In the genomic region with DNA sequence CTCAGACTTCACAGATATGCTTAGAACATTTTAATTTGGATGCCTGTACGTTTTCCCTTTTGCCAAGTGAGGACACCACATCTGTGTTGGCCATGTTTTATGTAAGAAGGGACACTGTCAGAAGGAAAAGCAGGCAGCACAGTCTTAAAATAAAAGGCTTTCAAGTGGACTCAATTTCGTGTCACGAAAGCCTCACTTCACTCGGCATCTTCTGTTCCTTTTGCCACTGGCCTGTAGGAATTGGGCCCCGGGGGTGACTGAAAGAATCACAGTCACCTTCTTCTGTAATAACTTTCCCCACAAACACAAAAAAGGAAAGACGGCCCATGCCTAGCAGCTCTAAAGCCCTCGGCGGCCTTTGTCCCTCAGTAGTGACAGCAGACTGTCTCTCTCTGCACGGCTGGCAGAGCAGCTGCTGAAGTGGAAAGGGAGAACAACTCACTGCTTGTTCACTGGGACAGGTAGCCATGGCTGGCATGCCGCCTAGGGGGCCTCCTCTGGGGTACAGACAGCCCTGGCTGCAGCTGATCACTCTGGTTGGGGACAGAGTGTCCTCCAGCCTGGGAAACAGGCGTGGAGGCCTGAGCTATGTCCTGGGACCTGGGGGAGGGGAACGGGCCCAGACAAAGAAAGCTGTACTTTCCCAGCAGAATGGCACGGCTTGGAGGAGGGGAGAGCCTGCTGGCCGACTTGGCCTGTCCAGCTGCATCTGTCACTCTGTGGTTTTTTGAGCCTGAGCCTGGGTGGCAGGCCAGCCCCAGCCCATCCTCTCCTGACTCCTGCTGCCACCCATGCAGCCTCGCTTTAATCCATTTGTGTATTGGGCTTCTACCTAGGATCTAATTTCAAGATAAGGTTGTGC, we compare ENCODE assay signal across 10 cellular contexts. TPM values are rescaled to one million over a fixed set of nuclear protein-coding genes. Genes with fewer than 3 reads are reported as not detected.
DNase-seq lines count a peak whose midpoint lies in the region; ATAC-seq, FAIRE-seq and TF ChIP-seq lines count a peak whose summit lies in the region.
"Had no signal": no experiment of that assay in that cellular context is flagged by ENCODE, and none has a peak within 500 bp of the region (broad histone marks: within the 10 kb centered on the region; RNA-seq: fewer than 3 reads in every experiment).

No MANE protein-coding gene starts in this region.

- CTCF ChIA-PET in activated CD4-positive, alpha-beta T cell treated with anti-CD3 and anti-CD28 coated beads for 36 hours (lab: Charles Lee): interaction anchor here (0.7 to 1.0 kb wide), 3 partner anchors 26 to 65 kb away, joined by 3 to 4 read pairs (median 3); no protein-coding TSS in a partner anchor

- H3K9ac ChIP-seq in BLaER1 treated with 17β-estradiol and CSF1 and Interleukin-3, amounts not matched to agents 10 nM and 100 nM: peak overlapping the region; percentile 60 to 92 (median 74)

- no peak for TF ChIP-seq POLR2A in esophagus muscularis mucosa (IDR thresholded peaks at IDR 0.05; ENCODE audit: low read depth)
- TF ChIP-seq POLR2A in H54 (IDR thresholded peaks at IDR 0.05; ENCODE audit: low read depth, low read length): no peak
- no peak for TF ChIP-seq POLR2A in erythroblast (IDR thresholded peaks at IDR 0.05; ENCODE audit: low read length)

- H3K4me1 ChIP-seq in BLaER1 treated with 17β-estradiol and CSF1 and Interleukin-3, amounts not matched to agents 10 nM and 100 nM: peaks cover 71 to 95% (median 93%) of the 10 kb centered on the region in 10 experiments
- peaks cover 69 to 92% (median 92%) of the 10 kb centered on the region in 4 donors for H3K4me1 ChIP-seq in esophagus muscularis mucosa

- peaks cover 0 to 20% (median 0%) of the 10 kb centered on the region in 11 experiments; a peak in 4 of 22 replicates for H4K20me1 ChIP-seq in BLaER1 treated with 17β-estradiol and CSF1 and Interleukin-3, amounts not matched to agents 10 nM and 100 nM

- H3K9me3 Mint-ChIP-seq in neural crest cell: no peaks in the 10 kb centered on the region
- H3K9me3 Mint-ChIP-seq in activated CD4-positive, alpha-beta T cell treated with anti-CD3 and anti-CD28 coated beads for 36 hours (ENCODE audit: low read depth): no peaks in the 10 kb centered on the region

- H3K27me3 ChIP-seq in BLaER1 treated with 17β-estradiol and CSF1 and Interleukin-3, amounts not matched to agents 10 nM and 100 nM: no peaks in the 10 kb centered on the region
- H3K27me3 ChIP-seq in esophagus muscularis mucosa: no peaks in the 10 kb centered on the region

- peak overlapping the region; percentile 30 to 98 (median 93) for H3K27ac ChIP-seq in BLaER1 treated with 17β-estradiol and CSF1 and Interleukin-3, amounts not matched to agents 10 nM and 100 nM
- H3K27ac ChIP-seq in KOPT-K1 (ENCODE audit: low read depth, low read length, poor library complexity, severe bottlenecking): peak overlapping the region; percentile 58
- H3K27ac ChIP-seq in esophagus muscularis mucosa (replicated peaks in 1 of 4): peak overlapping the region; percentile 63 to 92 (median 88)

- POLR2A ChIA-PET in activated CD4-positive, alpha-beta T cell treated with anti-CD3 and anti-CD28 coated beads for 36 hours (lab: Charles Lee): no interaction called here

- H3K36me3 Mint-ChIP-seq in neural crest cell (ENCODE audit: low read depth): no peaks in the 10 kb centered on the region
- H3K36me3 Mint-ChIP-seq in activated CD4-positive, alpha-beta T cell treated with anti-CD3 and anti-CD28 coated beads for 36 hours (ENCODE audit: low read depth): no peaks in the 10 kb centered on the region

- H3K4me2 ChIP-seq in BLaER1 treated with 17β-estradiol and CSF1 and Interleukin-3, amounts not matched to agents 10 nM and 100 nM: peak overlapping the region; percentile 96 to 100 (median 99)

- intact Hi-C loops in esophagus muscularis mucosa (cut with DNase I): no loop called here
- intact Hi-C loops in activated CD4-positive, alpha-beta T cell treated with anti-CD3 and anti-CD28 coated beads for 36 hours (cut with DNase I, micrococcal nuclease): no loop called here

- no peak for ATAC-seq in activated CD4-positive, alpha-beta T cell treated with anti-CD3 and anti-CD28 coated beads for 36 hours

- FAIRE-seq in H54 (lab: Jason Lieb, UNC): no peak

- no peaks in the 10 kb centered on the region for H3K9me3 ChIP-seq in BLaER1 treated with 17β-estradiol and CSF1 and Interleukin-3, amounts not matched to agents 10 nM and 100 nM (replicated peaks in 1 of 11)
- H3K9me3 ChIP-seq in KOPT-K1 (ENCODE audit: insufficient read depth, low read length, poor library complexity, severe bottlenecking): no peaks in the 10 kb centered on the region
- H3K9me3 ChIP-seq in esophagus muscularis mucosa: no peaks in the 10 kb centered on the region

- TF ChIP-seq CTCF in esophagus muscularis mucosa (IDR thresholded peaks at IDR 0.05) (no peak), neural crest cell (conservative IDR thresholded peaks at IDR 0.05) (peak; percentile 21)

- DNase-seq in esophagus muscularis mucosa (ENCODE audit: extremely low spot score): no peak
- DNase-seq in neural crest cell (ENCODE audit: low read depth, low spot score): peak; percentile 67
- no peak for DNase-seq in LoVo (ENCODE audit: low spot score)
- DNase-seq in activated CD4-positive, alpha-beta T cell treated with anti-CD3 and anti-CD28 coated beads for 36 hours: no peak
- DNase-seq in H54 (ENCODE audit: insufficient read length, low spot score): no peak
- DNase-seq in erythroblast (lab: John Stamatoyannopoulos, UW): no peak

- peak; percentile 60 for TF ChIP-seq EP300 in esophagus muscularis mucosa (IDR thresholded peaks at IDR 0.05)

- H3K4me1 Mint-ChIP-seq in neural crest cell: peaks cover 89% of the 10 kb centered on the region
- peaks cover 31% of the 10 kb centered on the region for H3K4me1 Mint-ChIP-seq in activated CD4-positive, alpha-beta T cell treated with anti-CD3 and anti-CD28 coated beads for 36 hours

- H3K4me3 ChIP-seq in BLaER1 treated with 17β-estradiol and CSF1 and Interleukin-3, amounts not matched to agents 10 nM and 100 nM: peak overlapping the region; percentile 9 to 92 (median 81); a peak in 19 of 20 replicates
- peak overlapping the region; percentile 15 to 73 (median 72) for H3K4me3 ChIP-seq in esophagus muscularis mucosa

- WGBS in esophagus muscularis mucosa: 68% methylated on average over 13 of the region's 15 CpGs

- peaks cover 0 to 50% (median 0%) of the 10 kb centered on the region in 11 experiments; a peak in 10 of 22 replicates for H3K36me3 ChIP-seq in BLaER1 treated with 17β-estradiol and CSF1 and Interleukin-3, amounts not matched to agents 10 nM and 100 nM
- H3K36me3 ChIP-seq in KOPT-K1 (ENCODE audit: insufficient read depth, low read length) (no peaks in the 10 kb centered on the region), esophagus muscularis mucosa (no peaks in the 10 kb centered on the region)

- H3K4me3 Mint-ChIP-seq in neural crest cell: peak overlapping the region; percentile 73
- no peak overlapping the region for H3K4me3 Mint-ChIP-seq in activated CD4-positive, alpha-beta T cell treated with anti-CD3 and anti-CD28 coated beads for 36 hours

- no peaks in the 10 kb centered on the region for H3K27me3 Mint-ChIP-seq in neural crest cell (ENCODE audit: low read depth)
- H3K27me3 Mint-ChIP-seq in activated CD4-positive, alpha-beta T cell treated with anti-CD3 and anti-CD28 coated beads for 36 hours: no peaks in the 10 kb centered on the region

- peak overlapping the region; percentile 99 for H3K27ac Mint-ChIP-seq in neural crest cell (ENCODE audit: unreplicated experiment)
- H3K27ac Mint-ChIP-seq in activated CD4-positive, alpha-beta T cell treated with anti-CD3 and anti-CD28 coated beads for 36 hours: no peak overlapping the region

RNA-seq across cellular contexts. Expression of a gene that starts 4.4 kb away (rescaled TPM):
- total RNA-seq in esophagus muscularis mucosa: 10 to 100 TPM; 27.6 to 41.5 (median 32.7) TPM
- total RNA-seq in neural crest cell: 16.4 and 18.6 TPM in 2 replicates
- total RNA-seq in activated CD4-positive, alpha-beta T cell treated with anti-CD3 and anti-CD28 coated beads for 36 hours: 1 to 10 TPM; 1.0 to 1.3 TPM

RNA-seq across cellular contexts. Expression of a gene that starts 14.6 kb away (rescaled TPM):
- total RNA-seq in esophagus muscularis mucosa (100 to 1,000 TPM in 2 of 4 donors, 10 to 100 TPM in 2; 32.0 to 413 (median 126) TPM), neural crest cell (0.50 and 1.1 TPM in 2 replicates)
- total RNA-seq in activated CD4-positive, alpha-beta T cell treated with anti-CD3 and anti-CD28 coated beads for 36 hours: under 1 TPM; 0.28 to 0.34 TPM

RNA-seq across cellular contexts. Expression of a gene that starts 36.7 kb away (rescaled TPM):
- total RNA-seq in esophagus muscularis mucosa (10 to 100 TPM; 17.5 to 24.4 (median 19.5) TPM), neural crest cell (51.0 and 52.8 TPM in 2 replicates)
- 10 to 100 TPM; 18.8 to 21.6 TPM for total RNA-seq in activated CD4-positive, alpha-beta T cell treated with anti-CD3 and anti-CD28 coated beads for 36 hours

RNA-seq across cellular contexts. Expression of a gene that starts 52.9 kb away (rescaled TPM):
- total RNA-seq in esophagus muscularis mucosa (not detected), neural crest cell (not detected in 2 replicates)
- not detected for total RNA-seq in activated CD4-positive, alpha-beta T cell treated with anti-CD3 and anti-CD28 coated beads for 36 hours
- total RNA-seq: lower leg skin; T-helper 1 cell treated with Interleukin-12 subunit alpha and Interleukin-12 subunit beta and Interleukin-4 antibody, amounts not matched to agents 30 ng/mL and 1 ng/mL, for 36 hours had no signal

Comparison
In these comparisons a context has a peak if more than half of its experiments do, and no peak if none do; other contexts are left out.
1. RNA of a gene that starts 14.6 kb away (total RNA-seq): 32.0 to 413 TPM in esophagus muscularis mucosa; 0.50 to 1.1 TPM in neural crest cell and 0.28 to 0.34 TPM in activated CD4-positive, alpha-beta T cell treated with anti-CD3 and anti-CD28 coated beads for 36 hours; every median in the first group is over 10 times any median in the second.
2. Peak in every context shown above with its lines, with median percentiles within 50 percentile points of each other: H3K27ac ChIP-seq.